20 cellular contexts compared by ENCODE assay signal in genomic region chr2:168727904-168728470, GRCh38.
DNase-seq lines count a peak whose midpoint lies in the region; ATAC-seq, FAIRE-seq and TF ChIP-seq lines count a peak whose summit lies in the region.
"Had no signal": no experiment of that assay in that cellular context is flagged by ENCODE, and none has a peak within 500 bp of the region (broad histone marks: within the 10 kb centered on the region; RNA-seq: fewer than 3 reads in every experiment).

No MANE protein-coding gene starts in this region.

- no peaks in the 10 kb centered on the region for H3K9me1 ChIP-seq in K562 (ENCODE audit: control insufficient read depth, insufficient read depth, low read length)

- H3K36me3 ChIP-seq in K562 (ENCODE audit: control insufficient read depth, insufficient read depth, low read length), result no peaks in the 10 kb centered on the region; the same call in 2 of the 3 replicates
- no peaks in the 10 kb centered on the region for H3K36me3 ChIP-seq in trophoblast cell (ENCODE audit: control insufficient read depth in 1 of 2, insufficient read depth in 2 of 2, low read length in 2 of 2)

- H3K36me3 Mint-ChIP-seq in activated T-cell treated with anti-CD3 and anti-CD28 coated beads, Interleukin-2, amount 50 U/mL, for 72 hours (ENCODE audit: insufficient read depth in 2 of 2), result peaks cover 2 to 3% of the 10 kb centered on the region in 2 donors
- peaks cover 5% of the 10 kb centered on the region for H3K36me3 Mint-ChIP-seq in activated naive CD4-positive, alpha-beta T cell treated with anti-CD3 and anti-CD28 coated beads, Interleukin-2, amount 10 ng/mL, durations not matched to agents 7 days and 5 days

- no peak overlapping the region for H3K4me3 Mint-ChIP-seq in activated T-cell treated with anti-CD3 and anti-CD28 coated beads, Interleukin-2, amount 50 U/mL, for 72 hours
- H3K4me3 Mint-ChIP-seq in activated naive CD4-positive, alpha-beta T cell treated with anti-CD3 and anti-CD28 coated beads, Interleukin-2, amount 10 ng/mL, durations not matched to agents 7 days and 5 days, result no peak overlapping the region
- H3K4me3 Mint-ChIP-seq: B cell; CD8-positive, alpha-beta memory T cell; H9 had no signal

- H3K18ac ChIP-seq in trophoblast cell (ENCODE audit: low read length), result no peak overlapping the region

- CTCF ChIA-PET in K562 (lab: Yijun Ruan, JAX; ENCODE audit: low intra/inter-chr PET ratio), result no interaction called here
- CTCF ChIA-PET in activated naive CD4-positive, alpha-beta T cell treated with anti-CD3 and anti-CD28 coated beads, Interleukin-2, amount 10 ng/mL, durations not matched to agents 7 days and 5 days (lab: Charles Lee), result no interaction called here

- H3K9ac ChIP-seq in K562 (ENCODE audit: insufficient read depth in 1 of 2, low read depth in 2 of 2, low read length in 2 of 2) (no peak overlapping the region), trophoblast cell (ENCODE audit: low read length) (no peak overlapping the region)
- H3K9ac ChIP-seq: BLaER1 treated with 17β-estradiol and CSF1 and Interleukin-3, amounts not matched to agents 10 nM and 100 nM had no signal

- H3K4me3 ChIP-seq in K562, result no peak overlapping the region
- no peak overlapping the region for H3K4me3 ChIP-seq in trophoblast cell (ENCODE audit: low read depth, low read length)
- H3K4me3 ChIP-seq: BLaER1 treated with 17β-estradiol and CSF1 and Interleukin-3, amounts not matched to agents 10 nM and 100 nM had no signal

- H3K4me1 ChIP-seq in K562 (replicated peaks in 1 of 2; ENCODE audit: control insufficient read depth in 2 of 2, insufficient read depth in 2 of 2, low read length in 2 of 2), result peaks cover 0 to 5% of the 10 kb centered on the region in 2 experiments; a peak in 2 of 5 replicates
- no peaks in the 10 kb centered on the region for H3K4me1 ChIP-seq in trophoblast cell (ENCODE audit: control insufficient read depth in 1 of 2, insufficient read depth in 2 of 2, low read length in 2 of 2)

- H2AK5ac ChIP-seq in trophoblast cell (ENCODE audit: low read length), result no peak overlapping the region

- no peaks in the 10 kb centered on the region for H4K20me1 ChIP-seq in K562 (replicated peaks; ENCODE audit: control insufficient read depth, insufficient read depth, low read length)
- H4K20me1 ChIP-seq: BLaER1 treated with 17β-estradiol and CSF1 and Interleukin-3, amounts not matched to agents 10 nM and 100 nM had no signal

- no peak for ATAC-seq in activated T-cell treated with anti-CD3 and anti-CD28 coated beads, Interleukin-2, amount 50 U/mL, for 72 hours (replicated peaks in 1 of 2)
- ATAC-seq in K562 (no peak), HG03039 (IDR thresholded peaks at IDR 0.05; ENCODE audit: unreplicated experiment) (no peak)

- no peak overlapping the region for H2BK5ac ChIP-seq in trophoblast cell (ENCODE audit: low read depth, low read length, poor library complexity)

- H3K27ac ChIP-seq in K562 (ENCODE audit: extremely low read depth, low read depth, low read length), result no peak overlapping the region
- H3K27ac ChIP-seq in trophoblast cell (ENCODE audit: low read depth, low read length), result no peak overlapping the region
- H3K27ac ChIP-seq: BLaER1 treated with 17β-estradiol and CSF1 and Interleukin-3, amounts not matched to agents 10 nM and 100 nM had no signal

- BruUV-seq in K562 (replicated peaks; lab: Mats Ljungman, UMichigan), result no TSS peak

- H3K79me2 ChIP-seq in K562 (ENCODE audit: control insufficient read depth, insufficient read depth, low read length) (no peaks in the 10 kb centered on the region), trophoblast cell (ENCODE audit: control insufficient read depth, insufficient read depth, low read length, poor library complexity) (no peaks in the 10 kb centered on the region)

- no peaks in the 10 kb centered on the region for H3K27me3 ChIP-seq in K562 (ENCODE audit: control insufficient read depth in 2 of 2, insufficient read depth in 2 of 2, low read length in 2 of 2)
- H3K27me3 ChIP-seq in trophoblast cell (ENCODE audit: insufficient read depth, low read length), result no peaks in the 10 kb centered on the region
- H3K27me3 ChIP-seq: BLaER1 treated with 17β-estradiol and CSF1 and Interleukin-3, amounts not matched to agents 10 nM and 100 nM had no signal

- no peak overlapping the region for H2BK120ac ChIP-seq in trophoblast cell (ENCODE audit: insufficient read depth, low read length, poor library complexity)

- TF ChIP-seq POLR2A in K562 (conservative IDR thresholded peaks at IDR 0.05), result no peak

- no peaks in the 10 kb centered on the region for H3K27me3 Mint-ChIP-seq in activated T-cell treated with anti-CD3 and anti-CD28 coated beads, Interleukin-2, amount 50 U/mL, for 72 hours (ENCODE audit: low read depth)
- H3K27me3 Mint-ChIP-seq in activated naive CD4-positive, alpha-beta T cell treated with anti-CD3 and anti-CD28 coated beads, Interleukin-2, amount 10 ng/mL, durations not matched to agents 7 days and 5 days, result no peaks in the 10 kb centered on the region
- H3K27me3 Mint-ChIP-seq: B cell had no signal

- no peak for DNase-seq in activated T-cell treated with anti-CD3 and anti-CD28 coated beads, Interleukin-2, amount 50 U/mL, for 72 hours
- no peak for DNase-seq in activated T-cell treated with anti-CD3 and anti-CD28 coated beads for 4 hours
- no peak for DNase-seq in K562 (ENCODE audit: extremely low read depth in 1 of 4, low spot score in 3 of 4)
- DNase-seq in trophoblast cell, result no peak
- no peak for DNase-seq in ACHN
- DNase-seq in activated naive CD4-positive, alpha-beta T cell treated with anti-CD3 and anti-CD28 coated beads, Interleukin-2, amount 10 ng/mL, durations not matched to agents 7 days and 5 days, result no peak
- DNase-seq in UCSD-AML1 (lab: John Stamatoyannopoulos, UW; ENCODE audit: unreplicated experiment), result no peak
- DNase-seq: 8988T; CD8-positive, alpha-beta memory T cell; COR-L47; DMS 273 treated with DMSO at 0.1 percent for 48 hours; DMS53; DND-41; EL; H9 had no signal

- no peak overlapping the region for H3K4ac ChIP-seq in trophoblast cell (ENCODE audit: low read depth, low read length)

- no peak for FAIRE-seq in K562 (lab: Jason Lieb, UNC)
- FAIRE-seq: GM12891, H1 had no signal

- POLR2A ChIA-PET in K562 (lab: Yijun Ruan, JAX), result interaction anchor here (0.6 to 2.1 kb wide), 3 partner anchors 12 to 76 kb away, joined by 3 to 6 read pairs (median 4); no protein-coding TSS in a partner anchor

- no peaks in the 10 kb centered on the region for H3K9me3 Mint-ChIP-seq in activated T-cell treated with anti-CD3 and anti-CD28 coated beads, Interleukin-2, amount 50 U/mL, for 72 hours
- H3K9me3 Mint-ChIP-seq in activated naive CD4-positive, alpha-beta T cell treated with anti-CD3 and anti-CD28 coated beads, Interleukin-2, amount 10 ng/mL, durations not matched to agents 7 days and 5 days, result no peaks in the 10 kb centered on the region
- H3K9me3 Mint-ChIP-seq: CD8-positive, alpha-beta memory T cell; H9 had no signal

- intact Hi-C loops in K562 (cut with micrococcal nuclease), result no loop called here

- peak overlapping the region; percentile 23 for H3K27ac Mint-ChIP-seq in activated T-cell treated with anti-CD3 and anti-CD28 coated beads, Interleukin-2, amount 50 U/mL, for 72 hours
- no peak overlapping the region for H3K27ac Mint-ChIP-seq in activated naive CD4-positive, alpha-beta T cell treated with anti-CD3 and anti-CD28 coated beads, Interleukin-2, amount 10 ng/mL, durations not matched to agents 7 days and 5 days
- H3K27ac Mint-ChIP-seq: B cell; CD8-positive, alpha-beta memory T cell; H9 had no signal

- no peak for TF ChIP-seq RAD21 in K562 (CRISPR knock-in tag; conservative IDR thresholded peaks at IDR 0.05 in 1 of 2, IDR thresholded peaks at IDR 0.05 in 1 of 2)

- no peak overlapping the region for H3K23ac ChIP-seq in trophoblast cell (ENCODE audit: low read length)

- peaks cover 12% of the 10 kb centered on the region for H3K4me1 Mint-ChIP-seq in activated T-cell treated with anti-CD3 and anti-CD28 coated beads, Interleukin-2, amount 50 U/mL, for 72 hours (ENCODE audit: low read depth)
- no peaks in the 10 kb centered on the region for H3K4me1 Mint-ChIP-seq in activated naive CD4-positive, alpha-beta T cell treated with anti-CD3 and anti-CD28 coated beads, Interleukin-2, amount 10 ng/mL, durations not matched to agents 7 days and 5 days

- H4K91ac ChIP-seq in trophoblast cell (ENCODE audit: low read depth, low read length), result no peak overlapping the region

- 45% methylated on average over 2 of the region's 5 CpGs for WGBS in K562 (ENCODE audit: insufficient coverage, low coverage, missing lambda C conversion rate)
- WGBS in trophoblast cell (ENCODE audit: extremely low coverage, insufficient coverage, insufficient read length), result no CpG with 5 or more reads among the region's 5 CpGs

- H3K79me1 ChIP-seq in trophoblast cell (ENCODE audit: low read length), result no peaks in the 10 kb centered on the region

- H4K12ac ChIP-seq in trophoblast cell (ENCODE audit: low read depth, low read length), result no peak overlapping the region

- no peak overlapping the region for H3K4me2 ChIP-seq in K562 (ENCODE audit: insufficient read depth, low read length)
- no peak overlapping the region for H3K4me2 ChIP-seq in trophoblast cell (ENCODE audit: low read length)
- H3K4me2 ChIP-seq: BLaER1 treated with 17β-estradiol and CSF1 and Interleukin-3, amounts not matched to agents 10 nM and 100 nM had no signal

- no peak for TF ChIP-seq EP300 in K562 (IDR thresholded peaks at IDR 0.05; ENCODE audit: low read length)

- H2BK12ac ChIP-seq in trophoblast cell (ENCODE audit: low read length), result no peak overlapping the region

- H3K9me3 ChIP-seq in K562 (replicated peaks; ENCODE audit: control insufficient read depth, insufficient read depth, low read depth, low read length) (no peaks in the 10 kb centered on the region), trophoblast cell (ENCODE audit: insufficient read depth, low read depth, low read length) (no peaks in the 10 kb centered on the region)

- H4K8ac ChIP-seq in trophoblast cell (ENCODE audit: low read depth, low read length), result peak overlapping the region; percentile 28

- no peak overlapping the region for H3K14ac ChIP-seq in trophoblast cell (ENCODE audit: low read length)

- in situ Hi-C loops in K562 (cut with MboI) (no loop called here), ACHN (cut with HindIII; ENCODE audit: low pct_ligation_motif_present, low pct_unique_long_range_greater_than_20kb, low sequenced_read_pairs) (no loop called here)

- no peak overlapping the region for H2AFZ ChIP-seq in K562 (ENCODE audit: low read depth, low read length)
- no peak overlapping the region for H2AFZ ChIP-seq in trophoblast cell (ENCODE audit: insufficient read depth, low read length, poor library complexity)

- no peak for TF ChIP-seq CTCF in K562 (IDR thresholded peaks at IDR 0.05 in 2 of 3, conservative IDR thresholded peaks at IDR 0.05 in 1 of 3; ENCODE audit: insufficient read depth in 2 of 3, low read depth in 1 of 3, low read length in 3 of 3)

TF ChIP-seq in K562, 482 proteins besides CTCF, POLR2A, EP300 and RAD21 (continues in another document):
- no peak for TF ChIP-seq POLR2G (IDR thresholded peaks at IDR 0.05; ENCODE audit: low read depth, low read length)
